ENCODE assay signal across 8 cellular contexts in the genomic region with DNA sequence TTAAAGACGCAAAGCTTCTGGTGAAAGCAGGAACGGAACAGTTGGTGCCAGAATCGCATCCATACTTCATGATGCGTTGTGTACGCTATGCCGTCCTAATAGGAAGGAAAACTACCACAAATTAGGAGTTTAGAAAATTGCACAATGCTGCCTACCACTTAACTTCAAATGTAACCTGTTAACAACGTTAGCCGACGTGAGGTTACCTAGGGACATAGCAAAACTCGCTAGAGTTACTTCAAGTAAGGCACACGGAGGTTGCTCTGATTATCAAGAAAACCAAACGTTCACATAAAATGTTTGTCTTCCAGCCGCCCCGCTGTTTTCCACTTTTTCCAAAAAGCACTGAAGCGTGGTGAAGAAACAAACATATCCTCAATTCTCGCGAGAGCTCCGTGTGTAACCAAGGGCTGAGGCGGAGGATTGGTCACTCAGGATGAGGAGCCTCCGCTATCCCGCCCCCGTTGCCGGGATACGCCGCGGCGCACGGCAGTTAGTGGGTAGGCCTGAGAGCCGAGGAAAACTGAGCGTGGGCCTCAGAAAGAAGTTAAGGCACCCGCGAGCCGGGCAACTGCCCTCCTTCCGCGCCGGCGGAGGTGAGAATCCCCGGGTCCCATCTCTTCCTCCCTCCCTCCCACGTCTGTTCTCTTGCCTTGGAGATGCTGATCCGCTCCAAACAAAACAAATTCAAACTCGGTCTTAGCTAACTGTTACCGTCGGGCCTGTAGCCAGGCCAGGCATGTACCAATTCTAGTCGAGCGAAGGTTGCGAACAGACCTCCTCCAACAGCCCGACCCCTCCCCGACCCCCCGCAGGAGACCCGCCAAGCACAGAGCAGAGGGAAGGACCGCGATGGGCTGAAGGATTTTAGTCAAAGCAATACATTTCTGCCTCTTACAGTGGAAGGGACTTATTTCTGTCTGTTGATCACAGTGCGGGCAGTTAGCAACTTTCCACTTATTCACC.
DNase-seq lines count a peak whose midpoint lies in the region; ATAC-seq and FAIRE-seq lines count a peak whose summit lies in the region.

TSS of gene IFT74 (plus strand) at position 492 of the 966 bp plus-strand sequence. CDS start 5,556 bp downstream, outside the sequence.

- peak; percentile 99 for ATAC-seq in HG03442 (IDR thresholded peaks at IDR 0.05; ENCODE audit: unreplicated experiment)

- peak; percentile 96 for FAIRE-seq in GM19239 (lab: Jason Lieb, UNC)

- DNase-seq in Ammon's horn (ENCODE audit: low spot score) = peak; percentile 99
- DNase-seq in GM19239 (ENCODE audit: insufficient read length, low spot score) = peak; percentile 88
- DNase-seq in NCI-H524 treated with DMSO at 0.1 percent for 48 hours (lab: John Stamatoyannopoulos, UW) = peak; percentile 85
- DNase-seq in activated CD4-positive, alpha-beta T cell treated with anti-CD3 and anti-CD28 coated beads, Interleukin-2, amount 50 U/mL, for 24 hours (ENCODE audit: low read depth in 1 of 2, low spot score in 1 of 2) = peak; percentile 77 to 91
- peak; percentile 100 for DNase-seq in dedifferentiated amniotic fluid mesenchymal stem cell (ENCODE audit: extremely low spot score)
- DNase-seq in left kidney (ENCODE audit: low read depth, low spot score) = peak; percentile 100
- DNase-seq in stimulated activated CD4-positive, alpha-beta T cell treated with anti-CD3 and anti-CD28 coated beads, Interleukin-1b, Interleukin-23, amount 100 ng/mL, for 48 hours = peak; percentile 95

Comparison
In these comparisons a context has a peak if more than half of its experiments do, and no peak if none do; other contexts are left out.
1. Peak in every context shown above with its lines: DNase-seq and ATAC-seq.